In genomic region chr1:198116469-198116868, GRCh38 we compare ENCODE assay signal across 3 cellular contexts.
TF ChIP-seq lines count a peak whose summit lies in the region.

No MANE protein-coding gene starts in this region.

TF ChIP-seq in SK-N-SH, 30 proteins besides CTCF, POLR2A, EP300 and RAD21:
- TF ChIP-seq RFX5 (IDR thresholded peaks at IDR 0.05; ENCODE audit: low read length) (no peak), FOSL2 (IDR thresholded peaks at IDR 0.05; ENCODE audit: borderline replicate concordance, low read depth) (no peak), RCOR1 (IDR thresholded peaks at IDR 0.05; ENCODE audit: low read length) (no peak), ZBTB33 (IDR thresholded peaks at IDR 0.05; ENCODE audit: borderline replicate concordance, low read depth) (no peak), REST (IDR thresholded peaks at IDR 0.05; ENCODE audit: low read depth, low read length) (no peak), NRF1 (IDR thresholded peaks at IDR 0.05; ENCODE audit: low read depth, low read length) (no peak)

TF ChIP-seq in SK-N-SH treated with all-trans-retinoic acid at 6 μM for 48 hours, 23 proteins besides CTCF, POLR2A, EP300 and RAD21:
- TF ChIP-seq CSDC2 (CRISPR knock-in tag; IDR thresholded peaks at IDR 0.05) (no peak), ZC3H10 (CRISPR knock-in tag; IDR thresholded peaks at IDR 0.05) (no peak), TSHZ2 (CRISPR knock-in tag; IDR thresholded peaks at IDR 0.05) (no peak), RARB (CRISPR knock-in tag; IDR thresholded peaks at IDR 0.05) (no peak), ESRRG (CRISPR knock-in tag; IDR thresholded peaks at IDR 0.05) (no peak), OSR1 (CRISPR knock-in tag; IDR thresholded peaks at IDR 0.05) (no peak), TOX (CRISPR knock-in tag; IDR thresholded peaks at IDR 0.05; ENCODE audit: borderline replicate concordance) (no peak), POU6F1 (CRISPR knock-in tag; IDR thresholded peaks at IDR 0.05; ENCODE audit: borderline replicate concordance, low read depth) (no peak), ZNF565 (CRISPR knock-in tag; conservative IDR thresholded peaks at IDR 0.05; ENCODE audit: low read depth) (no peak), PPARA (CRISPR knock-in tag; IDR thresholded peaks at IDR 0.05; ENCODE audit: borderline replicate concordance) (no peak), ISL1 (CRISPR knock-in tag; IDR thresholded peaks at IDR 0.05) (no peak), ZFP3 (CRISPR knock-in tag; IDR thresholded peaks at IDR 0.05) (no peak), CSRNP3 (CRISPR knock-in tag; IDR thresholded peaks at IDR 0.05) (no peak), ZFP30 (CRISPR knock-in tag; IDR thresholded peaks at IDR 0.05) (no peak)

TF ChIP-seq in K562, 482 proteins besides CTCF, POLR2A, EP300 and RAD21:
- TF ChIP-seq MXD1 (CRISPR knock-in tag; IDR thresholded peaks at IDR 0.05; ENCODE audit: borderline replicate concordance, poor library complexity, severe bottlenecking) = no peak
- no peak for TF ChIP-seq CEBPG (CRISPR knock-in tag; IDR thresholded peaks at IDR 0.05)
- peak in 1 of 2 experiments; percentile 81; a peak in 2 of 4 replicates for TF ChIP-seq CEBPG (tag; conservative IDR thresholded peaks at IDR 0.05 in 1 of 2, IDR thresholded peaks at IDR 0.05 in 1 of 2)
- no peak for TF ChIP-seq MXI1 (IDR thresholded peaks at IDR 0.05; ENCODE audit: low read depth, low read length)
- peak; percentile 60 for TF ChIP-seq CEBPB (tag; IDR thresholded peaks at IDR 0.05)
- TF ChIP-seq MLLT1 (IDR thresholded peaks at IDR 0.05) = no peak
- no peak for TF ChIP-seq MEF2A (IDR thresholded peaks at IDR 0.05; ENCODE audit: control insufficient read depth, low read depth, low read length)
- TF ChIP-seq HDAC6 (IDR thresholded peaks at IDR 0.05; ENCODE audit: low read depth, low read length) = no peak
- no peak for TF ChIP-seq GTF3C2 (IDR thresholded peaks at IDR 0.05; ENCODE audit: borderline replicate concordance, extremely low read depth, insufficient read length)
- no peak for TF ChIP-seq CBFA2T2 (conservative IDR thresholded peaks at IDR 0.05)
- TF ChIP-seq KDM4B (IDR thresholded peaks at IDR 0.05; ENCODE audit: borderline replicate concordance in 2 of 2, low read depth in 1 of 2) = no peak
- TF ChIP-seq TAF7 (tag; IDR thresholded peaks at IDR 0.05) = no peak
